ENCODE assay signal across 1 cellular context in genomic region chr7:84264341-84264740, GRCh38.
TF ChIP-seq lines count a peak whose summit lies in the region.

No MANE protein-coding gene starts in this region.

TF ChIP-seq in GM23338, 12 proteins besides CTCF, POLR2A, EP300 and RAD21 (continued from another document):
- TF ChIP-seq ZNF462 (CRISPR knock-in tag; IDR thresholded peaks at IDR 0.05) = no peak
- no peak for TF ChIP-seq EZH2phosphoT487 (IDR thresholded peaks at IDR 0.05; ENCODE audit: unreplicated experiment)
- TF ChIP-seq STAT1 (IDR thresholded peaks at IDR 0.05; ENCODE audit: unreplicated experiment) = no peak
- TF ChIP-seq JUNB (IDR thresholded peaks at IDR 0.05; ENCODE audit: unreplicated experiment) = no peak
TF ChIP-seq in GM23338: peak in this region for 0.
